ENCODE assay signal across 14 cellular contexts in the genomic region with DNA sequence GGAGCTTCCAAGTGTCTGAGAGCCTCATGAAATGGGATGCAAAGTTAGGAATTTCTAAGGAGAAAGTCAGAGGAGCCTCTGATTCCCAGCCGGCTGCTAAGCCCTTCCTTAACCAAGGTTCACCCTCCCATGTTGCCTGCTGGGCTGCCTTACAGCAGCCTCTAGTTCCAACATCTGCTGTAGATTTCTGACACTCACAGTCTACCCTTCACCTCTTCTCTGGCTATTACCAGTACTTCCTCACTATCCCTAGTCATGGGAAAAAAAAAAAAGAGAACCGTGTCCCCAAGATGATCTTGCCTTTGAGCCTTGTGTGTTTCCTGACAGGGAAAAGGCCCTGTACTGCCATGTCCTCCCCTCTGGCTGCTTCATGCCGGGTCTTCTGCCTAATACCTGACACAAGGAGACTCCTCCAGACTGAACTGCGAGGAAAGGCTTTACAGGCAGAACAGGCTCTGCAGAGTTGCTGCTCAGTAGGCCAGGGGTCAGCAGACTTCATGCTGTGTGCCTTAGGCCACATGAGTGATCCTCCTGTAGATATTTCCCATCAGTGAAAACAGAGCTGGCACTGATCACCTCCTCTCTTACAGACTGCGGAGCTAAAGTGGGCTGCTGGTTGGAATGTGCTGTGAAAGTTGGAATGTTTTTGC. TPM values are rescaled to one million over a fixed set of nuclear protein-coding genes. Genes with fewer than 3 reads are reported as not detected.
DNase-seq lines count a peak whose midpoint lies in the region; ATAC-seq and TF ChIP-seq lines count a peak whose summit lies in the region.
"Had no signal": no experiment of that assay in that cellular context is flagged by ENCODE, and none has a peak within 500 bp of the region (broad histone marks: within the 10 kb centered on the region; RNA-seq: fewer than 3 reads in every experiment).

No MANE protein-coding gene starts in this region.

- no peaks in the 10 kb centered on the region for H3K27me3 Mint-ChIP-seq in MCF 10A (ENCODE audit: insufficient read depth, unreplicated experiment)

- no peaks in the 10 kb centered on the region for H3K36me3 ChIP-seq in breast epithelium
- no peaks in the 10 kb centered on the region for H3K36me3 ChIP-seq in PC-3 (ENCODE audit: low read depth, low read length)
- no peaks in the 10 kb centered on the region for H3K36me3 ChIP-seq in thymus (ENCODE audit: control insufficient read depth, insufficient read depth)
- no peaks in the 10 kb centered on the region for H3K36me3 ChIP-seq in tibial artery
- H3K36me3 ChIP-seq: sigmoid colon had no signal

- DNase-seq in breast epithelium (ENCODE audit: low spot score in 2 of 2), result no peak
- no peak for DNase-seq in MCF 10A (ENCODE audit: unreplicated experiment)
- DNase-seq in PC-3, result peak; percentile 93
- DNase-seq in DMS53 (lab: John Stamatoyannopoulos, UW), result no peak
- no peak for DNase-seq in stimulated activated naive CD4-positive, alpha-beta T cell treated with Interleukin-2 at 50 U/mL for 16 hours (lab: John Stamatoyannopoulos, UW)
- DNase-seq in tibial artery, result no peak
- DNase-seq: activated CD4-positive, alpha-beta T cell treated with anti-CD3 and anti-CD28 coated beads for 48 hours; amniotic stem cell; HCEC 1CT; NCI-H446 treated with DMSO at 0.1 percent for 48 hours; sigmoid colon had no signal

- H3K79me2 ChIP-seq in PC-3 (ENCODE audit: low read length), result peaks cover 17% of the 10 kb centered on the region

- no peaks in the 10 kb centered on the region for H3F3A ChIP-seq in PC-3 (ENCODE audit: low read length, unreplicated experiment)

- no peaks in the 10 kb centered on the region for H3K36me3 Mint-ChIP-seq in MCF 10A (ENCODE audit: insufficient read depth, unreplicated experiment)

- TF ChIP-seq CTCF in breast epithelium (IDR thresholded peaks at IDR 0.05) (no peak), MCF 10A (IDR thresholded peaks at IDR 0.05; ENCODE audit: unreplicated experiment) (no peak), PC-3 (conservative IDR thresholded peaks at IDR 0.05; ENCODE audit: low read depth, low read length) (no peak), tibial artery (IDR thresholded peaks at IDR 0.05) (no peak)

- no peaks in the 10 kb centered on the region for H4K20me1 ChIP-seq in PC-3 (ENCODE audit: low read length)

- H3K9me3 Mint-ChIP-seq in MCF 10A (ENCODE audit: unreplicated experiment), result no peaks in the 10 kb centered on the region

- peak overlapping the region; percentile 49 for H3K4me2 ChIP-seq in PC-3 (ENCODE audit: low read length)

- H3K27ac Mint-ChIP-seq in MCF 10A (ENCODE audit: low read depth, unreplicated experiment), result no peak overlapping the region

- intact Hi-C loops in breast epithelium (cut with DNase I; ENCODE audit: low total_unique reads) (no loop called here), MCF 10A (cut with micrococcal nuclease) (no loop called here), PC-3 (cut with micrococcal nuclease) (no loop called here), tibial artery (cut with DNase I; ENCODE audit: low total_unique reads) (no loop called here)

- H3K27me3 ChIP-seq in breast epithelium, result no peaks in the 10 kb centered on the region
- H3K27me3 ChIP-seq in PC-3 (ENCODE audit: low read length), result no peaks in the 10 kb centered on the region
- H3K27me3 ChIP-seq in thymus (ENCODE audit: control insufficient read depth, insufficient read depth), result no peaks in the 10 kb centered on the region
- H3K27me3 ChIP-seq in tibial artery, result no peaks in the 10 kb centered on the region
- H3K27me3 ChIP-seq: BLaER1 treated with 17β-estradiol and CSF1 and Interleukin-3, amounts not matched to agents 10 nM and 100 nM; sigmoid colon had no signal

- 95% methylated on average over 5 of the region's 5 CpGs for WGBS in thymus

- no peak for TF ChIP-seq POLR2A in breast epithelium (IDR thresholded peaks at IDR 0.05)

- H3K4me1 ChIP-seq in breast epithelium (peaks cover 0 to 7% of the 10 kb centered on the region in 2 donors), PC-3 (ENCODE audit: insufficient read depth, low read length) (peaks cover 23% of the 10 kb centered on the region), thymus (ENCODE audit: control insufficient read depth, insufficient read depth, low read length) (peaks cover 2% of the 10 kb centered on the region), tibial artery (no peaks in the 10 kb centered on the region)
- H3K4me1 ChIP-seq: sigmoid colon had no signal

- ATAC-seq in PC-3 (peak; percentile 93), esophagus mucosa (peak; percentile 89)

- no peak overlapping the region for H3K9ac ChIP-seq in PC-3 (ENCODE audit: low read length)
- H3K9ac ChIP-seq: BLaER1 treated with 17β-estradiol and CSF1 and Interleukin-3, amounts not matched to agents 10 nM and 100 nM had no signal

- H2AFZ ChIP-seq in PC-3 (ENCODE audit: low read length), result no peak overlapping the region

- H3K9me2 ChIP-seq in PC-3 (replicated peaks; ENCODE audit: low read length), result no peaks in the 10 kb centered on the region

- CTCF ChIA-PET in MCF 10A (lab: Yijun Ruan, JAX) (interaction anchor here (0.6 kb wide), 1 partner anchor 325 kb away, joined by 3 read pairs; no protein-coding TSS in a partner anchor), PC-3 (lab: Charles Lee) (no interaction called here)

- H3K9me3 ChIP-seq in breast epithelium, result no peaks in the 10 kb centered on the region
- H3K9me3 ChIP-seq in PC-3 (ENCODE audit: low read length), result no peaks in the 10 kb centered on the region
- H3K9me3 ChIP-seq in thymus (ENCODE audit: control insufficient read depth), result no peaks in the 10 kb centered on the region
- no peaks in the 10 kb centered on the region for H3K9me3 ChIP-seq in tibial artery
- H3K9me3 ChIP-seq: sigmoid colon had no signal

- H3K27ac ChIP-seq in breast epithelium (peak overlapping the region; percentile 38 to 41), PC-3 (ENCODE audit: low read length) (peak overlapping the region; percentile 35), thymus (ENCODE audit: low read depth) (peak overlapping the region; percentile 42), tibial artery (no peak overlapping the region)
- H3K27ac ChIP-seq: BLaER1 treated with 17β-estradiol and CSF1 and Interleukin-3, amounts not matched to agents 10 nM and 100 nM; sigmoid colon had no signal

- no peak overlapping the region for H3K4me3 Mint-ChIP-seq in MCF 10A (ENCODE audit: unreplicated experiment)

- H3K4me1 Mint-ChIP-seq in MCF 10A (ENCODE audit: insufficient read depth, unreplicated experiment), result no peaks in the 10 kb centered on the region

- POLR2A ChIA-PET in MCF 10A (lab: Yijun Ruan, JAX), result interaction anchor here (0.6 to 1.5 kb wide), 2 partner anchors 18 to 70 kb away, joined by 3 read pairs; no protein-coding TSS in a partner anchor
- POLR2A ChIA-PET in PC-3 (lab: Charles Lee; ENCODE audit: unreplicated experiment), result no interaction called here

- BruUV-seq in MCF 10A (replicated peaks; lab: Mats Ljungman, UMichigan) (no TSS peak), PC-3 (replicated peaks; lab: Mats Ljungman, UMichigan) (no TSS peak)

- H3K4me3 ChIP-seq in breast epithelium (no peak overlapping the region), PC-3 (ENCODE audit: low read length) (peak overlapping the region; percentile 8; the same call in 1 of the 2 replicates), thymus (ENCODE audit: low read length) (no peak overlapping the region), tibial artery (no peak overlapping the region)
- H3K4me3 ChIP-seq: BLaER1 treated with 17β-estradiol and CSF1 and Interleukin-3, amounts not matched to agents 10 nM and 100 nM; sigmoid colon had no signal

RNA-seq across cellular contexts. Expression of a gene that starts 46.8 kb away (rescaled TPM):
- total RNA-seq in breast epithelium, result 10 to 100 TPM; 27.0 to 41.3 (median 34.0) TPM
- 10.4 and 12.4 TPM in 2 replicates for total RNA-seq in MCF 10A (2022)
- 80.8 and 170 TPM in 2 replicates for total RNA-seq in PC-3 (2014; rRNA removed)
- total RNA-seq in esophagus mucosa, result 48.2 TPM
- 73.5 TPM for polyA plus RNA-seq in thymus

Comparison
In these comparisons a context has a peak if more than half of its experiments do, and no peak if none do; other contexts are left out.
1. H3K27ac ChIP-seq: peak in breast epithelium (2 of 2), PC-3 (single experiment) and thymus (single experiment); none in tibial artery (0 of 2).